Comparison of ENCODE assay signal across 9 cellular contexts in the genomic region with DNA sequence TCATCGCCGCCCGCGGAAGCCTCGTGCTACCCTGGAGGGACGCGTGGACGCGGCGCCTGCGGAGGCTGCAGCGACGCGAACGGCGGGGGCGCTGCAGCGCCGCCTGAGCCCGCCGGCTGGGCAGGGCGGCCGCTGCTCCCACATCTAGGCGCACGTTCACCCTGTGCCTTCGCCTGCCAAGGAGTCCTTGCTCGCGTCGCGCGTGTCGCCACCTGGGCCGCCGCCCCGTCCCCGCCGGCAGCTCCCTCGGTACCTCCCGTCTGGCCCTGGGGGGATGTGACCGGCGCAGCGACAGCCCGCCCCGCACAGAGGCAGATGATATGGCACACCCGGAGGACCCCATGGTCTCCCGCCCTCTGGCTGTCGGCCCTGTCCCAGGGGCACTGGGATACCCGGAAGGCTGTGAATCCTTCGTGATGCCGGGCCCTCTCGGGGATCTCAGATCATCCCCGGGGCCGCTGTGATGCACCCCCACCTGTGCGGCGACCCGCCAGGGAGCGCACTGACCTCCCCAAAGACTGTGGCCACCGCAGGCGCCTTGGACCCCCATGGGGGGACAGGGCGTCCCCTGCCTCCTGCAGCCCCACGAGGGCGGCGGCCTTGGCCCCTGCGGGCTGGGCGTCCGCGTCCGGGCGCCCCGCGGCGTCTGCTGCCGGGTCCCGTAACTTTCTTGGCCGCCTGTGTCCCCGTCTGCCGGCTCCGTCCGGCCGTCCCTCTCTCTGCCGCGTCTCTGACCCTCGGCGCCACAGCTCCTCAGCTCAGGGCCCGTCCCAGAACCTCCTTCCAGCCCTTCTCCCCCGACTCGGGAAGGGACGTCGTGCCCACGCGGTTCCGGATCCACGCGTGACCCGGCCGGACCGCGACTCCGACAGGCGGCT. TPM values are rescaled to one million over a fixed set of nuclear protein-coding genes. Genes with fewer than 3 reads are reported as not detected.
DNase-seq lines count a peak whose midpoint lies in the region; ATAC-seq and TF ChIP-seq lines count a peak whose summit lies in the region.
"Had no signal": no experiment of that assay in that cellular context is flagged by ENCODE, and none has a peak within 500 bp of the region (broad histone marks: within the 10 kb centered on the region; RNA-seq: fewer than 3 reads in every experiment).

No MANE protein-coding gene starts in this region.

- POLR2A ChIA-PET in MCF 10A (lab: Yijun Ruan, JAX): interaction anchor here (0.6 to 2.5 kb wide), 14 partner anchors 10 to 706 kb away, joined by 3 to 11 read pairs (median 4); partner anchors contain the start of genes AMDHD2, CCNF, ECI1 and FLYWCH2

- peak; percentile 69 for DNase-seq in NCI-H82 (lab: John Stamatoyannopoulos, UW)
- DNase-seq in NCI-H82 treated with DMSO at 0.1 percent for 48 hours (lab: John Stamatoyannopoulos, UW; ENCODE audit: unreplicated experiment): no peak
- peak; percentile 19 for DNase-seq in T1000 (lab: John Stamatoyannopoulos, UW)
- DNase-seq in MCF 10A (ENCODE audit: unreplicated experiment): peak; percentile 47
- peak; percentile 48 to 53 (median 52) for DNase-seq in immature natural killer cell
- peak; percentile 54 for DNase-seq in stimulated activated CD4-positive, alpha-beta T cell treated with anti-CD3 and anti-CD28 coated beads, Interleukin-12 subunit alpha, Interleukin-12 subunit beta, amount 100 ng/mL, for 4 hours

- intact Hi-C loops in MCF 10A (cut with micrococcal nuclease): loop anchor here (2.0 kb wide), 1 partner anchor 41 kb away; no protein-coding TSS in a partner anchor

- peak overlapping the region; percentile 77 for H3K4me3 ChIP-seq in HUES64 (ENCODE audit: low read length)

- H3K36me3 Mint-ChIP-seq in MCF 10A (ENCODE audit: insufficient read depth, unreplicated experiment): peaks cover 6% of the 10 kb centered on the region
- H3K36me3 Mint-ChIP-seq in immature natural killer cell: no peaks in the 10 kb centered on the region

- H3K36me3 ChIP-seq in HUES64 (ENCODE audit: insufficient read depth, low read length): no peaks in the 10 kb centered on the region

- CTCF ChIA-PET in MCF 10A (lab: Yijun Ruan, JAX): interaction anchor here (0.6 kb wide), 2 partner anchors 49 to 319 kb away, joined by 3 read pairs; partner anchors contain the start of gene TRAF7

- WGBS in HUES64: under 1% methylated on average over 100 of the region's 100 CpGs

- H3K4me1 Mint-ChIP-seq in MCF 10A (ENCODE audit: insufficient read depth, unreplicated experiment) (peaks cover 16% of the 10 kb centered on the region), immature natural killer cell (peaks cover 10 to 12% of the 10 kb centered on the region in 2 donors)

- peak overlapping the region; percentile 67; the same call in 1 of the 2 replicates for H3K9ac ChIP-seq in HUES64 (ENCODE audit: low read depth, low read length)

- H3K27ac Mint-ChIP-seq in MCF 10A (ENCODE audit: low read depth, unreplicated experiment): peak overlapping the region; percentile 35
- peak overlapping the region in 1 of 6 donors; percentile 88 for H3K27ac Mint-ChIP-seq in immature natural killer cell

- BruUV-seq in MCF 10A (replicated peaks; lab: Mats Ljungman, UMichigan): no TSS peak

- peaks cover 66% of the 10 kb centered on the region for H3K27me3 ChIP-seq in HUES64 (ENCODE audit: insufficient read depth, low read length)

- peak overlapping the region; percentile 74 for H3K4me3 Mint-ChIP-seq in MCF 10A (ENCODE audit: unreplicated experiment)
- peak overlapping the region; percentile 62 to 82 (median 73) for H3K4me3 Mint-ChIP-seq in immature natural killer cell

- peak; percentile 32 for TF ChIP-seq CTCF in MCF 10A (IDR thresholded peaks at IDR 0.05; ENCODE audit: unreplicated experiment)

- H3K27ac ChIP-seq in HUES64 (ENCODE audit: low read depth, low read length): no peak overlapping the region

- H3K9me3 Mint-ChIP-seq in MCF 10A (ENCODE audit: unreplicated experiment): no peaks in the 10 kb centered on the region
- H3K9me3 Mint-ChIP-seq in immature natural killer cell: no peaks in the 10 kb centered on the region

- H3K4me1 ChIP-seq in HUES64 (ENCODE audit: insufficient read depth, low read length): peaks cover 8% of the 10 kb centered on the region

- no peak for ATAC-seq in HG03520 (IDR thresholded peaks at IDR 0.05; ENCODE audit: unreplicated experiment)

- no peaks in the 10 kb centered on the region for H3K9me3 ChIP-seq in HUES64 (ENCODE audit: insufficient read depth, low read depth, low read length)

- H3K27me3 Mint-ChIP-seq in MCF 10A (ENCODE audit: insufficient read depth, unreplicated experiment): no peaks in the 10 kb centered on the region
- peaks cover 5 to 15% (median 12%) of the 10 kb centered on the region in 3 donors for H3K27me3 Mint-ChIP-seq in immature natural killer cell (ENCODE audit: low read depth in 3 of 3)

RNA-seq across cellular contexts. Expression of gene TBC1D24, which starts 0.7 kb away (rescaled TPM):
- 4.2 TPM for polyA plus RNA-seq in HUES64 (2013, experiment 1 of 2)
- polyA plus RNA-seq in HUES64 (2013, experiment 2 of 2): 7.0 TPM
- total RNA-seq in MCF 10A (2022): 7.6 and 8.1 TPM in 2 replicates
- 1 to 10 TPM; 1.1 to 4.5 (median 2.4) TPM for polyA plus RNA-seq in immature natural killer cell

RNA-seq across cellular contexts. Expression of gene NTN3, which starts 3.1 kb away (rescaled TPM):
- 0.15 TPM for polyA plus RNA-seq in HUES64 (2013, experiment 1 of 2)
- 0.19 TPM for polyA plus RNA-seq in HUES64 (2013, experiment 2 of 2)
- not detected in 2 replicates for total RNA-seq in MCF 10A (2022)
- not detected for polyA plus RNA-seq in immature natural killer cell
- total RNA-seq: subcutaneous adipose tissue had no signal

RNA-seq across cellular contexts. Expression of gene TEDC2, which starts 14.3 kb away (rescaled TPM):
- polyA plus RNA-seq in HUES64 (2013, experiment 1 of 2): 38.0 TPM
- polyA plus RNA-seq in HUES64 (2013, experiment 2 of 2): 33.7 TPM
- 3.5 and 6.9 TPM in 2 replicates for total RNA-seq in MCF 10A (2022)
- under 1 TPM in 2 of 3 donors, not detected in 1; 0.22 to 0.85 TPM for polyA plus RNA-seq in immature natural killer cell

RNA-seq across cellular contexts. Expression of gene ATP6V0C, which starts 39.5 kb away (rescaled TPM):
- polyA plus RNA-seq in HUES64 (2013, experiment 1 of 2): 201 TPM
- 219 TPM for polyA plus RNA-seq in HUES64 (2013, experiment 2 of 2)
- total RNA-seq in MCF 10A (2022): 173 and 198 TPM in 2 replicates
- 100 to 1,000 TPM in 1 of 3 donors, 10 to 100 TPM in 2; 70.9 to 116 (median 90.8) TPM for polyA plus RNA-seq in immature natural killer cell

RNA-seq across cellular contexts. Expression of gene CCNF, which starts 45.0 kb away (rescaled TPM):
- polyA plus RNA-seq in HUES64 (2013, experiment 1 of 2): 26.0 TPM
- polyA plus RNA-seq in HUES64 (2013, experiment 2 of 2): 27.6 TPM
- 7.5 and 11.9 TPM in 2 replicates for total RNA-seq in MCF 10A (2022)
- 10 to 100 TPM in 1 of 3 donors, 1 to 10 TPM in 2; 1.5 to 10.9 (median 4.5) TPM for polyA plus RNA-seq in immature natural killer cell
